ENCODE assay signal across 10 cellular contexts in the genomic region with DNA sequence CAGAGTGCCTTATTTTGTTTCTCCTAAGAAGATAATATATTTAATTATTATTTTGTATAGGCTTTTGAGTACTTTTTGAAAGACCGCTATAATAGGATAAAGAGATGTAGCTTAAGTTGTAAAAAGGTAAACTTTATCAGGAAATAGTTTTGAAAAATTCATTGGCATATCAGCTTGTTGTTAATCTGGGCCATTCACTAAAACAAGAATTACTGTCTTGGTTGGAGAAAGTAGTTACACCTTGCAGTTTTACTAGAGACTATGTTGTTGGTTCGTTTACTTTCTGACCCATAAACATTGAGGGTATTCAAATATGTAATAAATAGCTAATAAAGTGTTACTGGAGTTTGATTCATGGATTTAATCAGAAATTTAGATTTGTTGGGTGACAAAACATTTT. TPM values are rescaled to one million over a fixed set of nuclear protein-coding genes. Genes with fewer than 3 reads are reported as not detected.
DNase-seq lines count a peak whose midpoint lies in the region; TF ChIP-seq lines count a peak whose summit lies in the region.
"Had no signal": no experiment of that assay in that cellular context is flagged by ENCODE, and none has a peak within 500 bp of the region (broad histone marks: within the 10 kb centered on the region; RNA-seq: fewer than 3 reads in every experiment).

No MANE protein-coding gene starts in this region.

- H4K20me1 ChIP-seq in OCI-LY1 (ENCODE audit: insufficient read depth, low read length): peaks cover 20% of the 10 kb centered on the region

- DNase-seq in Caco-2 (no peak), ovary (no peak), amygdala (lab: John Stamatoyannopoulos, UW) (no peak), germinal center (ENCODE audit: low spot score) (no peak), NCI-H446 (lab: John Stamatoyannopoulos, UW) (no peak)
- no peak for DNase-seq in stimulated activated CD4-positive, alpha-beta T cell treated with anti-CD3 and anti-CD28 coated beads, Interleukin-1b, Interleukin-23, amount 100 ng/mL, for 48 hours
- DNase-seq: central memory CD4-positive, alpha-beta T cell; occipital lobe had no signal

- intact Hi-C loops in Caco-2 (cut with micrococcal nuclease; ENCODE audit: unreplicated experiment): no loop called here
- intact Hi-C loops in ovary (cut with DNase I): no loop called here

- peak overlapping the region; percentile 62 for H3K4me3 ChIP-seq in Caco-2 (ENCODE audit: low read depth, low read length)
- H3K4me3 ChIP-seq in OCI-LY1 (ENCODE audit: low read depth, low read length, poor library complexity, severe bottlenecking): peak overlapping the region; percentile 72
- H3K4me3 ChIP-seq in ectodermal cell (ENCODE audit: insufficient read depth, low read depth, low read length): peak overlapping the region; percentile 88
- peak overlapping the region; percentile 80 for H3K4me3 ChIP-seq in ovary

- TF ChIP-seq CTCF in Caco-2 (IDR thresholded peaks at IDR 0.05; ENCODE audit: insufficient read depth in 1 of 2, low read depth in 1 of 2, low read length in 1 of 2, severe bottlenecking in 1 of 2, unreplicated experiment in 1 of 2) (no peak), OCI-LY1 (IDR thresholded peaks at IDR 0.05; ENCODE audit: low read length) (no peak), ovary (IDR thresholded peaks at IDR 0.05) (no peak)

- H3K9ac ChIP-seq in OCI-LY1 (ENCODE audit: low read length): peak overlapping the region; percentile 57

- no peak for TF ChIP-seq EP300 in ovary (IDR thresholded peaks at IDR 0.05)

- H3K4me3 Mint-ChIP-seq in Caco-2 (ENCODE audit: unreplicated experiment): peak overlapping the region; percentile 98

- POLR2A ChIA-PET in Caco-2 (lab: Charles Lee): no interaction called here

- no peak overlapping the region for H2AFZ ChIP-seq in OCI-LY1 (ENCODE audit: low read length)

- no peaks in the 10 kb centered on the region for H3K27me3 Mint-ChIP-seq in Caco-2 (ENCODE audit: insufficient read depth, unreplicated experiment)

- H3K9me3 ChIP-seq in Caco-2: no peaks in the 10 kb centered on the region
- no peaks in the 10 kb centered on the region for H3K9me3 ChIP-seq in OCI-LY1 (ENCODE audit: low read length)
- H3K9me3 ChIP-seq in ectodermal cell (ENCODE audit: control insufficient read depth, low read length): no peaks in the 10 kb centered on the region
- no peaks in the 10 kb centered on the region for H3K9me3 ChIP-seq in ovary

- H3K9me3 Mint-ChIP-seq in Caco-2 (ENCODE audit: unreplicated experiment): no peaks in the 10 kb centered on the region

- H3K27ac ChIP-seq in OCI-LY1 (ENCODE audit: low read depth, low read length, poor library complexity, severe bottlenecking) (no peak overlapping the region), ectodermal cell (ENCODE audit: insufficient read depth, low read depth, low read length, poor library complexity, severe bottlenecking) (no peak overlapping the region), ovary (no peak overlapping the region)

- H3K4me1 Mint-ChIP-seq in Caco-2 (ENCODE audit: low read depth, unreplicated experiment): peaks cover 15% of the 10 kb centered on the region

- H3K27me3 ChIP-seq in Caco-2 (replicated peaks; ENCODE audit: control insufficient read depth, insufficient read depth, low read length): no peaks in the 10 kb centered on the region
- H3K27me3 ChIP-seq in OCI-LY1 (ENCODE audit: insufficient read depth, low read length): no peaks in the 10 kb centered on the region
- H3K27me3 ChIP-seq in ectodermal cell (ENCODE audit: control insufficient read depth, insufficient read depth, low read length, poor library complexity, severe bottlenecking): no peaks in the 10 kb centered on the region
- H3K27me3 ChIP-seq in ovary: no peaks in the 10 kb centered on the region

- CTCF ChIA-PET in Caco-2 (lab: Charles Lee): no interaction called here

- peaks cover 68% of the 10 kb centered on the region for H3K79me2 ChIP-seq in OCI-LY1 (ENCODE audit: insufficient read depth, low read length)

- H3K4me1 ChIP-seq in Caco-2 (no peaks in the 10 kb centered on the region; the same call in 1 of the 2 replicates), OCI-LY1 (ENCODE audit: insufficient read depth, low read length, severe bottlenecking) (peaks cover 44% of the 10 kb centered on the region), ectodermal cell (ENCODE audit: control insufficient read depth, insufficient read depth, low read length) (peaks cover 12% of the 10 kb centered on the region), ovary (ENCODE audit: insufficient read depth) (peaks cover 8% of the 10 kb centered on the region)

- 81 to 90% methylated on average over 1 to 2 of the region's 2 CpGs for WGBS in ectodermal cell, 2 experiments
- WGBS in ovary, 3 donors: 53 to 56% (median 54%) methylated on average over 2 of the region's 2 CpGs

- H3K4me2 ChIP-seq in OCI-LY1 (ENCODE audit: low read length): peak overlapping the region; percentile 82

- H3K27ac Mint-ChIP-seq in Caco-2 (ENCODE audit: unreplicated experiment): no peak overlapping the region

- no peak for TF ChIP-seq POLR2A in ovary (IDR thresholded peaks at IDR 0.05)

- peaks cover 58% of the 10 kb centered on the region for H3K36me3 Mint-ChIP-seq in Caco-2 (ENCODE audit: insufficient read depth, unreplicated experiment)

- H3K36me3 ChIP-seq in Caco-2 (ENCODE audit: control insufficient read depth, insufficient read depth, low read length): peaks cover 2% of the 10 kb centered on the region; the same call in 1 of the 2 replicates
- H3K36me3 ChIP-seq in OCI-LY1 (ENCODE audit: insufficient read depth, low read length): peaks cover 52% of the 10 kb centered on the region
- H3K36me3 ChIP-seq in ectodermal cell (ENCODE audit: control insufficient read depth, insufficient read depth, low read length): peaks cover 4% of the 10 kb centered on the region
- H3K36me3 ChIP-seq in ovary: no peaks in the 10 kb centered on the region

- BruUV-seq in Caco-2 (replicated peaks; lab: Mats Ljungman, UMichigan): no TSS peak

- no peaks in the 10 kb centered on the region for H3K9me2 ChIP-seq in OCI-LY1 (ENCODE audit: low read depth, low read length)

- H3F3A ChIP-seq in OCI-LY1 (ENCODE audit: insufficient read depth, low read length): 0 out of 2 replicates have a peak, but pooled peaks cover 2% of the 10 kb centered on the region

RNA-seq across cellular contexts. Expression of gene TNPO1, which starts 33.7 kb away (rescaled TPM):
- total RNA-seq in Caco-2 (2022): 148 TPM in 2 replicates
- polyA plus RNA-seq in ectodermal cell (2013, experiment 1 of 4): 231 TPM
- 227 TPM for polyA plus RNA-seq in ectodermal cell (2013, experiment 2 of 4)
- 163 TPM for polyA plus RNA-seq in ectodermal cell (2013, experiment 3 of 4)
- 190 TPM for polyA plus RNA-seq in ectodermal cell (2013, experiment 4 of 4)
- total RNA-seq in ovary: 10 to 100 TPM; 48.6 to 99.3 (median 77.8) TPM
- polyA plus RNA-seq in ovary: 10 to 100 TPM; 14.9 to 44.2 TPM
